Comparison of ENCODE assay signal across 9 cellular contexts in genomic region chr10:71748671-71749191, GRCh38. TPM values are rescaled to one million over a fixed set of nuclear protein-coding genes. Genes with fewer than 3 reads are reported as not detected.
DNase-seq lines count a peak whose midpoint lies in the region; ATAC-seq, FAIRE-seq and TF ChIP-seq lines count a peak whose summit lies in the region.
"Had no signal": no experiment of that assay in that cellular context is flagged by ENCODE, and none has a peak within 500 bp of the region (broad histone marks: within the 10 kb centered on the region; RNA-seq: fewer than 3 reads in every experiment).

No MANE protein-coding gene starts in this region.

- no peaks in the 10 kb centered on the region for H3K27me3 Mint-ChIP-seq in T-helper 17 cell
- H3K27me3 Mint-ChIP-seq in naive B cell: no peaks in the 10 kb centered on the region

- TF ChIP-seq CTCF in HCT116 (IDR thresholded peaks at IDR 0.05 in 2 of 3, conservative IDR thresholded peaks at IDR 0.05 in 1 of 3; ENCODE audit: borderline replicate concordance in 1 of 3, insufficient read depth in 1 of 3, low read depth in 2 of 3, low read length in 2 of 3) (no peak), GM12878 (IDR thresholded peaks at IDR 0.05 in 2 of 3, conservative IDR thresholded peaks at IDR 0.05 in 1 of 3; ENCODE audit: control insufficient read depth in 2 of 3, extremely low read depth in 1 of 3, insufficient read depth in 1 of 3, low read depth in 3 of 3, low read length in 3 of 3) (peak in 1 of 3 experiments; percentile 15; a peak in 1 of 6 replicates)

- no peaks in the 10 kb centered on the region for H3K27me3 ChIP-seq in HCT116 (ENCODE audit: insufficient read depth, low read length)
- no peaks in the 10 kb centered on the region for H3K27me3 ChIP-seq in GM12878 (replicated peaks in 1 of 2; ENCODE audit: control insufficient read depth in 2 of 2, insufficient read depth in 2 of 2, low read length in 1 of 2)
- no peaks in the 10 kb centered on the region for H3K27me3 ChIP-seq in thymus (ENCODE audit: control insufficient read depth, insufficient read depth)

- H3K27ac Mint-ChIP-seq in T-helper 17 cell: peak overlapping the region; percentile 98
- peak overlapping the region; percentile 59 to 99 (median 95) for H3K27ac Mint-ChIP-seq in naive B cell

- 5% methylated on average over 14 of the region's 15 CpGs for WGBS in GM12878 (ENCODE audit: insufficient coverage, insufficient replicate concordance, low lambda C conversion rate, missing lambda C conversion rate)
- WGBS in thymus: 5% methylated on average over 15 of the region's 15 CpGs

- H3K36me3 Mint-ChIP-seq in T-helper 17 cell (ENCODE audit: low read depth): peaks cover 5% of the 10 kb centered on the region
- peaks cover 0 to 7% of the 10 kb centered on the region in 2 donors for H3K36me3 Mint-ChIP-seq in naive B cell

- intact Hi-C loops in HCT116 (cut with micrococcal nuclease) (no loop called here), GM12878 (cut with micrococcal nuclease; ENCODE audit: unreplicated experiment) (loop anchor here (1.0 to 2.0 kb wide), 2 partner anchors 20 to 21 kb away; no protein-coding TSS in a partner anchor)

- H3K9me3 Mint-ChIP-seq in naive B cell: peaks cover 0 to 2% (median 0%) of the 10 kb centered on the region in 7 donors

- H3K27ac ChIP-seq in HCT116 (ENCODE audit: low read depth, low read length): no peak overlapping the region
- peak overlapping the region; percentile 77 for H3K27ac ChIP-seq in GM12878 (ENCODE audit: control insufficient read depth, insufficient read depth)
- H3K27ac ChIP-seq in thymus (ENCODE audit: low read depth): peak overlapping the region; percentile 96

- no peaks in the 10 kb centered on the region for H3K36me3 ChIP-seq in HCT116 (ENCODE audit: control insufficient read depth in 1 of 2, insufficient read depth in 2 of 2, low read length in 2 of 2)
- peaks cover 0 to 2% of the 10 kb centered on the region in 2 experiments; a peak in 1 of 4 replicates for H3K36me3 ChIP-seq in GM12878 (ENCODE audit: control insufficient read depth in 2 of 2, insufficient read depth in 2 of 2, low read length in 1 of 2)
- H3K36me3 ChIP-seq in thymus (ENCODE audit: control insufficient read depth, insufficient read depth): peaks cover 16% of the 10 kb centered on the region

- SMC1A ChIA-PET in GM12878 (lab: Charles Lee; ENCODE audit: uncharacterized antibody, unreplicated experiment): interaction anchor here (0.8 to 1.5 kb wide), 4 partner anchors 8 to 20 kb away, joined by 3 to 5 read pairs (median 4); no protein-coding TSS in a partner anchor

- TF ChIP-seq EP300 in GM12878 (IDR thresholded peaks at IDR 0.05; ENCODE audit: borderline replicate concordance in 1 of 2, control insufficient read depth in 1 of 2, low read depth in 2 of 2, low read length in 2 of 2): no peak

- FAIRE-seq in GM12878 (lab: Jason Lieb, UNC): no peak

- ATAC-seq in HCT116 (peak; percentile 74), T-helper 17 cell (peak; percentile 89), GM12878 (peak; percentile 75), naive B cell (ENCODE audit: low read depth in 2 of 2) (peak; percentile 84 to 86)

- POLR2A ChIA-PET in HCT116 (lab: Charles Lee) (no interaction called here), GM12878 (lab: Charles Lee) (interaction anchor here (1.5 to 2.5 kb wide), 3 partner anchors 9 to 24 kb away, joined by 6 to 10 read pairs (median 9); partner anchors contain the start of gene VSIR)

- no peaks in the 10 kb centered on the region for H3K9me2 ChIP-seq in HCT116 (ENCODE audit: insufficient read depth)

- no peak overlapping the region for H3K4me3 ChIP-seq in HCT116 (replicated peaks in 1 of 2; ENCODE audit: low read depth in 1 of 2, low read length in 2 of 2)
- no peak overlapping the region; the same call in 1 of the 2 replicates for H3K4me3 ChIP-seq in GM12878
- no peak overlapping the region for H3K4me3 ChIP-seq in thymus (ENCODE audit: low read length)
- H3K4me3 ChIP-seq: thoracic aorta had no signal

- H2AFZ ChIP-seq in HCT116 (ENCODE audit: low read depth, low read length, poor library complexity, severe bottlenecking): no peak overlapping the region
- peak overlapping the region; percentile 70 for H2AFZ ChIP-seq in GM12878 (ENCODE audit: control insufficient read depth, low read depth, low read length)

- no peak for TF ChIP-seq RAD21 in HCT116 (IDR thresholded peaks at IDR 0.05; ENCODE audit: low read depth)
- no peak for TF ChIP-seq RAD21 in GM12878 (IDR thresholded peaks at IDR 0.05; ENCODE audit: insufficient read depth, low read depth, low read length)

- H3K4me2 ChIP-seq in HCT116 (ENCODE audit: low read length) (no peak overlapping the region), GM12878 (ENCODE audit: control insufficient read depth, insufficient read depth) (peak overlapping the region; percentile 27; the same call in 1 of the 2 replicates)

- H3K9ac ChIP-seq in HCT116 (ENCODE audit: low read length): no peak overlapping the region
- H3K9ac ChIP-seq in GM12878 (ENCODE audit: control insufficient read depth, insufficient read depth, low read length): peak overlapping the region; percentile 54

- peak overlapping the region; percentile 94 for H3K4me3 Mint-ChIP-seq in T-helper 17 cell
- H3K4me3 Mint-ChIP-seq in naive B cell: peak overlapping the region; percentile 25 to 90 (median 81)

- H3K4me1 Mint-ChIP-seq in T-helper 17 cell: peaks cover 85% of the 10 kb centered on the region
- peaks cover 76 to 87% (median 86%) of the 10 kb centered on the region in 3 donors for H3K4me1 Mint-ChIP-seq in naive B cell

- TF ChIP-seq POLR2A in HCT116 (IDR thresholded peaks at IDR 0.05; ENCODE audit: borderline replicate concordance, extremely low read depth, insufficient read depth, insufficient read length): no peak
- TF ChIP-seq POLR2A in GM12878 (IDR thresholded peaks at IDR 0.05; ENCODE audit: low read depth, low read length): peak; percentile 46; the same call in 1 of the 2 replicates

- in situ Hi-C loops in GM12878 (cut with MboI): no loop called here

- no peaks in the 10 kb centered on the region for H3K79me2 ChIP-seq in HCT116 (ENCODE audit: insufficient read depth, low read length)
- no peaks in the 10 kb centered on the region for H3K79me2 ChIP-seq in GM12878 (ENCODE audit: control insufficient read depth, insufficient read depth, low read length)

- H4K20me1 ChIP-seq in HCT116 (ENCODE audit: insufficient read depth) (no peaks in the 10 kb centered on the region), GM12878 (ENCODE audit: control insufficient read depth, insufficient read depth) (no peaks in the 10 kb centered on the region)

- CTCF ChIA-PET in HCT116 (lab: Charles Lee): no interaction called here
- CTCF ChIA-PET in GM12878 (lab: Yijun Ruan, JAX): interaction anchor here (0.6 to 2.1 kb wide), 4 partner anchors 19 to 55 kb away, joined by 3 to 8 read pairs (median 4); partner anchors contain the start of gene VSIR

- peaks cover 5 to 6% of the 10 kb centered on the region in 2 experiments; a peak in 2 of 4 replicates for H3K4me1 ChIP-seq in HCT116 (ENCODE audit: control insufficient read depth in 1 of 2, insufficient read depth in 2 of 2, low read length in 2 of 2)
- H3K4me1 ChIP-seq in GM12878 (ENCODE audit: control insufficient read depth, insufficient read depth, low read length): peaks cover 51% of the 10 kb centered on the region
- H3K4me1 ChIP-seq in thymus (ENCODE audit: control insufficient read depth, insufficient read depth, low read length): peaks cover 63% of the 10 kb centered on the region

- BruUV-seq in HCT116 (replicated peaks; lab: Mats Ljungman, UMichigan): no TSS peak
- no TSS peak for BruUV-seq in GM12878 (replicated peaks; lab: Mats Ljungman, UMichigan)

- DNase-seq in CD1c-positive myeloid dendritic cell (ENCODE audit: extremely low spot score): peak; percentile 88
- no peak for DNase-seq in HCT116 (ENCODE audit: low read depth, low spot score)
- peak; percentile 57 to 72 (median 59) for DNase-seq in T-helper 17 cell
- DNase-seq in GM12878 (ENCODE audit: low read depth, low spot score): peak; percentile 58
- peak; percentile 80 for DNase-seq in naive B cell
- no peak for DNase-seq in superior temporal gyrus (ENCODE audit: extremely low spot score)
- no peak for DNase-seq in cerebellar cortex (ENCODE audit: low spot score)

- H3K9me3 ChIP-seq in HCT116 (ENCODE audit: control insufficient read depth in 1 of 2, insufficient read depth in 1 of 2, low read depth in 1 of 2, low read length in 2 of 2) (no peaks in the 10 kb centered on the region), T-helper 17 cell (ENCODE audit: control insufficient read depth, low read length, poor library complexity, severe bottlenecking) (no peaks in the 10 kb centered on the region), GM12878 (replicated peaks; ENCODE audit: control insufficient read depth, insufficient read depth, low read length) (no peaks in the 10 kb centered on the region), thymus (ENCODE audit: control insufficient read depth) (no peaks in the 10 kb centered on the region)
- H3K9me3 ChIP-seq: thoracic aorta had no signal

- RAD21 ChIA-PET in HCT116 (lab: Charles Lee; ENCODE audit: low non-redundant PET in 1 of 2, low total read pairs in 2 of 2, uncharacterized antibody in 2 of 2, unreplicated experiment in 2 of 2) (interaction anchor here in 1 of 2 experiments (0.6 kb wide), 1 partner anchor 286 kb away, joined by 4 read pairs; no protein-coding TSS in a partner anchor), GM12878 (lab: Charles Lee; ENCODE audit: unreplicated experiment) (interaction anchor here (0.8 to 2.5 kb wide), 5 partner anchors 14 to 24 kb away, joined by 3 to 6 read pairs (median 3); no protein-coding TSS in a partner anchor)

RNA-seq across cellular contexts. Expression of gene VSIR, which starts 24.6 kb away (rescaled TPM):
- total RNA-seq in HCT116 (2021; ENCODE audit: unreplicated experiment) (18.5 TPM), T-helper 17 cell (100 to 1,000 TPM; 119 to 124 TPM), GM12878 (2014; rRNA removed) (8.6 and 14.7 TPM in 2 replicates), GM12878 (2014; rRNA removed; fragmentation: Illumina TruSeq; extraction: Trizol) (5.1 and 5.9 TPM in 2 replicates), GM12878 (2021) (12.1 and 12.5 TPM in 2 replicates)
- polyA plus RNA-seq in HCT116 (2012): 13.5 and 14.9 TPM in 2 replicates
- total RNA-seq in GM12878 (2013; cell fraction: nucleolus; rRNA removed): 68.6 and 75.4 TPM in 2 replicates
- polyA plus RNA-seq in GM12878 (2011; ENCODE audit: low read depth): 3.6 TPM
- polyA plus RNA-seq in GM12878 (2011; rRNA removed) (0.78 and 2.4 TPM in 2 replicates), GM12878 (2014; fragmentation: Illumina TruSeq; extraction: Trizol) (0.76 and 6.3 TPM in 2 replicates), GM12878 (2014; fragmentation: Nextera tagmentation; extraction: Ambion mirVana) (under 1 TPM; 0.19 to 0.24 TPM), GM12878 (2014; rRNA removed) (8.5 and 10.4 TPM in 2 replicates), GM12878 (2016; fragmentation: Nextera tagmentation; extraction: Ambion mirVana) (1 to 10 TPM; 7.0 to 9.2 TPM), naive B cell (ENCODE audit: low read depth in 6 of 6) (10 to 100 TPM; 59.8 to 84.3 (median 64.0) TPM), thymus (51.8 TPM)
- polyA plus RNA-seq in GM12878 (2011; cell fraction: cytosol; rRNA removed): 2.7 and 3.3 TPM in 2 replicates
- 5.1 and 6.0 TPM in 2 replicates for polyA plus RNA-seq in GM12878 (2011; cell fraction: nucleus; rRNA removed)
- polyA plus RNA-seq in GM12878 (2012): 9.2 and 12.0 TPM in 2 replicates
- 2.6 and 5.9 TPM in 2 replicates for polyA minus RNA-seq in GM12878 (2011; rRNA and poly(A)+ RNA removed)
- 0.67 and 0.94 TPM in 2 replicates for polyA minus RNA-seq in GM12878 (2011; cell fraction: cytosol; rRNA and poly(A)+ RNA removed)
- 4.0 and 4.9 TPM in 2 replicates for polyA minus RNA-seq in GM12878 (2011; cell fraction: nucleus; rRNA and poly(A)+ RNA removed)

RNA-seq across cellular contexts. Expression of gene C10orf105, which starts 29.2 kb away (rescaled TPM):
- total RNA-seq in HCT116 (2021; ENCODE audit: unreplicated experiment) (not detected), T-helper 17 cell (under 1 TPM; 0.31 to 0.37 TPM), GM12878 (2014; rRNA removed) (0.11 TPM in 1 of 2 replicates, not detected in the other), GM12878 (2014; rRNA removed; fragmentation: Illumina TruSeq; extraction: Trizol) (not detected in 2 replicates), GM12878 (2021) (0.03 and 0.05 TPM in 2 replicates)
- polyA plus RNA-seq in HCT116 (2012): 0.04 TPM in 1 of 2 replicates, not detected in the other
- not detected in 2 replicates for total RNA-seq in GM12878 (2013; cell fraction: nucleolus; rRNA removed)
- not detected for polyA plus RNA-seq in GM12878 (2011; ENCODE audit: low read depth)
- polyA plus RNA-seq in GM12878 (2011; rRNA removed) (not detected in 2 replicates), GM12878 (2014; fragmentation: Illumina TruSeq; extraction: Trizol) (0.04 and 0.06 TPM in 2 replicates), GM12878 (2014; fragmentation: Nextera tagmentation; extraction: Ambion mirVana) (not detected), GM12878 (2014; rRNA removed) (0.06 and 0.18 TPM in 2 replicates), GM12878 (2016; fragmentation: Nextera tagmentation; extraction: Ambion mirVana) (not detected), naive B cell (ENCODE audit: low read depth in 6 of 6) (not detected), thymus (0.68 TPM)
- polyA plus RNA-seq in GM12878 (2011; cell fraction: cytosol; rRNA removed): not detected in 2 replicates
- polyA plus RNA-seq in GM12878 (2011; cell fraction: nucleus; rRNA removed): not detected in 2 replicates
- polyA plus RNA-seq in GM12878 (2012): 0.03 and 0.04 TPM in 2 replicates
- polyA minus RNA-seq in GM12878 (2011; rRNA and poly(A)+ RNA removed): not detected in 2 replicates
- polyA minus RNA-seq in GM12878 (2011; cell fraction: cytosol; rRNA and poly(A)+ RNA removed): not detected in 2 replicates
- polyA minus RNA-seq in GM12878 (2011; cell fraction: nucleus; rRNA and poly(A)+ RNA removed): not detected in 2 replicates

Comparison
In these comparisons a context has a peak if more than half of its experiments do, and no peak if none do; other contexts are left out.
1. DNase-seq: peak in CD1c-positive myeloid dendritic cell (single experiment), T-helper 17 cell (3 of 3), GM12878 (single experiment) and naive B cell (single experiment); none in HCT116 (single experiment), superior temporal gyrus (single experiment) and cerebellar cortex (single experiment).
2. Peak in every context shown above with its lines, with median percentiles within 50 percentile points of each other: ATAC-seq.